In the genomic region with DNA sequence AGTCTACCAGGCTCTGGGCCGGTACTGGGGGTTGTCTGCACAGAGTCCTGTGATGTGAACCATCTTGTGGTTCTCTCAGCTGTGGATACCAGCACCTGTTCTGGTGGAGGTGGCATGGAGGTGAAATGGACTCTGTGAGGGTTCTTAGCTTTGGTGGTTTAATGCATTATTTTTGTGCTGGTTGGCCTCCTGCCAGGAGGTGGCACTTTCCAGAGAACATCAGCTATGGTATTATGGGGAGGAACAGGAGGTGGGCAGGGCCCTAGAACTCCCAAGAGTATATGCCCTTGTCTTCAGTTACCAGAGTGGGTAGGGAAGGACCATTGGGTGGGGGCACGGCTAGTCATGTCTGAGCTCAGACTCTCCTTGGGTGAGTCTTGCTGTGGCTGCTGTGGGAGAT, we compare ENCODE assay signal across 3 cellular contexts.
DNase-seq lines count a peak whose midpoint lies in the region; ATAC-seq, FAIRE-seq and TF ChIP-seq lines count a peak whose summit lies in the region.
"Not testable (repeated sequence)": the region's sequence is repeated elsewhere in the genome, so short reads cannot be mapped to it uniquely, and the experiment has no call there.

No MANE protein-coding gene starts in this region.

- H3K4me1 ChIP-seq in K562 (replicated peaks in 1 of 2; ENCODE audit: control insufficient read depth in 2 of 2, insufficient read depth in 2 of 2, low read length in 2 of 2); neuronal stem cell (ENCODE audit: control insufficient read depth in 2 of 2, insufficient read depth in 1 of 2, low read depth in 1 of 2, low read length in 2 of 2): not testable (repeated sequence)

- intact Hi-C loops in K562 (cut with micrococcal nuclease) = not testable (repeated sequence)

- H3K14ac ChIP-seq in neuronal stem cell (ENCODE audit: low read length) = peak overlapping the region; percentile 97

- not testable (repeated sequence) for BruUV-seq in K562 (replicated peaks; lab: Mats Ljungman, UMichigan)

- not testable (repeated sequence) for H3K4me2 ChIP-seq in K562 (ENCODE audit: insufficient read depth, low read length); neuronal stem cell (ENCODE audit: insufficient read depth, low read length, poor library complexity, severe bottlenecking)

- TF ChIP-seq POLR2A in K562 (conservative IDR thresholded peaks at IDR 0.05) = not testable (repeated sequence)

- H3K4me3 Mint-ChIP-seq in osteocyte (ENCODE audit: unreplicated experiment) = not testable (repeated sequence)

- 0% methylated on average over 2 of the region's 2 CpGs for WGBS in K562 (ENCODE audit: insufficient coverage, low coverage, missing lambda C conversion rate)
- WGBS in neuronal stem cell (ENCODE audit: extremely low coverage in 2 of 2, insufficient read length in 2 of 2, insufficient replicate concordance in 1 of 2), 2 donors = no CpG with 5 or more reads among the region's 2 CpGs

- H3K79me1 ChIP-seq in neuronal stem cell (ENCODE audit: low read depth, low read length) = not testable (repeated sequence)

- H3K4me3 ChIP-seq in K562; neuronal stem cell (ENCODE audit: low read length in 2 of 2): not testable (repeated sequence)

- not testable (repeated sequence) for TF ChIP-seq CTCF in K562 (IDR thresholded peaks at IDR 0.05 in 2 of 3, conservative IDR thresholded peaks at IDR 0.05 in 1 of 3; ENCODE audit: insufficient read depth in 2 of 3, low read depth in 1 of 3, low read length in 3 of 3); osteocyte (IDR thresholded peaks at IDR 0.05)

- H3K27ac ChIP-seq in K562 (ENCODE audit: extremely low read depth, low read depth, low read length); neuronal stem cell (replicated peaks; ENCODE audit: low read length): not testable (repeated sequence)

- not testable (repeated sequence) for H2BK15ac ChIP-seq in neuronal stem cell (ENCODE audit: low read length)

- not testable (repeated sequence) for TF ChIP-seq RAD21 in K562 (CRISPR knock-in tag; conservative IDR thresholded peaks at IDR 0.05 in 1 of 2, IDR thresholded peaks at IDR 0.05 in 1 of 2)

- H2AK5ac ChIP-seq in neuronal stem cell (ENCODE audit: low read depth, low read length) = peak overlapping the region; percentile 56

- not testable (repeated sequence) for ATAC-seq in K562

- H3K9me1 ChIP-seq in K562 (ENCODE audit: control insufficient read depth, insufficient read depth, low read length) = not testable (repeated sequence)

- H3K4ac ChIP-seq in neuronal stem cell (ENCODE audit: low read length) = not testable (repeated sequence)

- H4K8ac ChIP-seq in neuronal stem cell (ENCODE audit: low read depth, low read length) = not testable (repeated sequence)

- H3K4me1 Mint-ChIP-seq in osteocyte (ENCODE audit: unreplicated experiment) = not testable (repeated sequence)

- not testable (repeated sequence) for H2BK120ac ChIP-seq in neuronal stem cell (ENCODE audit: low read depth, low read length)

- in situ Hi-C loops in K562 (cut with MboI) = not testable (repeated sequence)

- not testable (repeated sequence) for H3K36me3 ChIP-seq in K562 (ENCODE audit: control insufficient read depth, insufficient read depth, low read length); neuronal stem cell (replicated peaks in 1 of 2; ENCODE audit: control insufficient read depth in 2 of 2, insufficient read depth in 2 of 2, low read length in 2 of 2)

- H4K91ac ChIP-seq in neuronal stem cell (ENCODE audit: low read depth, low read length, poor library complexity) = not testable (repeated sequence)

- H3K9ac ChIP-seq in K562 (ENCODE audit: insufficient read depth in 1 of 2, low read depth in 2 of 2, low read length in 2 of 2); neuronal stem cell (ENCODE audit: low read depth, low read length, poor library complexity): not testable (repeated sequence)

- DNase-seq in K562 (ENCODE audit: extremely low read depth in 1 of 4, low spot score in 3 of 4); neuronal stem cell (ENCODE audit: low spot score): not testable (repeated sequence)
- peak; percentile 70 for DNase-seq in osteocyte (ENCODE audit: extremely low spot score, unreplicated experiment)

- not testable (repeated sequence) for H2BK5ac ChIP-seq in neuronal stem cell (ENCODE audit: low read length)

- not testable (repeated sequence) for H3K79me2 ChIP-seq in K562 (ENCODE audit: control insufficient read depth, insufficient read depth, low read length)

- not testable (repeated sequence) for H4K20me1 ChIP-seq in K562 (replicated peaks; ENCODE audit: control insufficient read depth, insufficient read depth, low read length)

- POLR2A ChIA-PET in K562 (lab: Yijun Ruan, JAX) = interaction anchor here (0.7 to 1.0 kb wide), 4 partner anchors 16 to 1068 kb away, joined by 3 to 4 read pairs (median 3); no protein-coding TSS in a partner anchor

- TF ChIP-seq EP300 in K562 (IDR thresholded peaks at IDR 0.05; ENCODE audit: low read length) = not testable (repeated sequence)

- not testable (repeated sequence) for H3K36me3 Mint-ChIP-seq in osteocyte (ENCODE audit: unreplicated experiment)

- H3K9me3 ChIP-seq in K562 (replicated peaks; ENCODE audit: control insufficient read depth, insufficient read depth, low read depth, low read length); neuronal stem cell (replicated peaks in 1 of 2; ENCODE audit: control insufficient read depth in 2 of 2, insufficient read depth in 1 of 2, low read depth in 1 of 2, low read length in 2 of 2): not testable (repeated sequence)

- not testable (repeated sequence) for H3K18ac ChIP-seq in neuronal stem cell (ENCODE audit: low read length)

- H3K23ac ChIP-seq in neuronal stem cell (ENCODE audit: low read depth, low read length, poor library complexity) = peak overlapping the region; percentile 43

- H3K9me3 Mint-ChIP-seq in osteocyte (ENCODE audit: unreplicated experiment) = peaks cover 21% of the 10 kb centered on the region

- FAIRE-seq in K562 (lab: Jason Lieb, UNC) = not testable (repeated sequence)

- H3K27me3 Mint-ChIP-seq in osteocyte (ENCODE audit: unreplicated experiment) = not testable (repeated sequence)

- not testable (repeated sequence) for H2BK12ac ChIP-seq in neuronal stem cell (ENCODE audit: low read length)

- not testable (repeated sequence) for H3K27me3 ChIP-seq in K562 (ENCODE audit: control insufficient read depth in 2 of 2, insufficient read depth in 2 of 2, low read length in 2 of 2); neuronal stem cell (ENCODE audit: control insufficient read depth in 3 of 3, insufficient read depth in 3 of 3, low read depth in 1 of 3, low read length in 3 of 3)

- CTCF ChIA-PET in K562 (lab: Yijun Ruan, JAX; ENCODE audit: low intra/inter-chr PET ratio) = not testable (repeated sequence)

- not testable (repeated sequence) for H3K27ac Mint-ChIP-seq in osteocyte (ENCODE audit: unreplicated experiment)

- H2AFZ ChIP-seq in K562 (ENCODE audit: low read depth, low read length); neuronal stem cell (ENCODE audit: low read length): not testable (repeated sequence)

TF ChIP-seq in K562, 482 proteins besides CTCF, POLR2A, EP300 and RAD21:
- peak; percentile 56; the same call in 1 of the 2 replicates for TF ChIP-seq NFIC (IDR thresholded peaks at IDR 0.05)
